In genomic region chr17:77666881-77667395, GRCh38 we compare ENCODE assay signal across 1 cellular context.
TF ChIP-seq lines count a peak whose summit lies in the region.

No MANE protein-coding gene starts in this region.

TF ChIP-seq in HepG2, 621 proteins besides CTCF, POLR2A, EP300 and RAD21 (continued from another document):
- TF ChIP-seq ZXDC (CRISPR knock-in tag; IDR thresholded peaks at IDR 0.05) (no peak), ZBTB34 (CRISPR knock-in tag; IDR thresholded peaks at IDR 0.05) (no peak), KLF11 (CRISPR knock-in tag; IDR thresholded peaks at IDR 0.05) (no peak)
